Comparison of ENCODE assay signal across 1 cellular context in the genomic region with DNA sequence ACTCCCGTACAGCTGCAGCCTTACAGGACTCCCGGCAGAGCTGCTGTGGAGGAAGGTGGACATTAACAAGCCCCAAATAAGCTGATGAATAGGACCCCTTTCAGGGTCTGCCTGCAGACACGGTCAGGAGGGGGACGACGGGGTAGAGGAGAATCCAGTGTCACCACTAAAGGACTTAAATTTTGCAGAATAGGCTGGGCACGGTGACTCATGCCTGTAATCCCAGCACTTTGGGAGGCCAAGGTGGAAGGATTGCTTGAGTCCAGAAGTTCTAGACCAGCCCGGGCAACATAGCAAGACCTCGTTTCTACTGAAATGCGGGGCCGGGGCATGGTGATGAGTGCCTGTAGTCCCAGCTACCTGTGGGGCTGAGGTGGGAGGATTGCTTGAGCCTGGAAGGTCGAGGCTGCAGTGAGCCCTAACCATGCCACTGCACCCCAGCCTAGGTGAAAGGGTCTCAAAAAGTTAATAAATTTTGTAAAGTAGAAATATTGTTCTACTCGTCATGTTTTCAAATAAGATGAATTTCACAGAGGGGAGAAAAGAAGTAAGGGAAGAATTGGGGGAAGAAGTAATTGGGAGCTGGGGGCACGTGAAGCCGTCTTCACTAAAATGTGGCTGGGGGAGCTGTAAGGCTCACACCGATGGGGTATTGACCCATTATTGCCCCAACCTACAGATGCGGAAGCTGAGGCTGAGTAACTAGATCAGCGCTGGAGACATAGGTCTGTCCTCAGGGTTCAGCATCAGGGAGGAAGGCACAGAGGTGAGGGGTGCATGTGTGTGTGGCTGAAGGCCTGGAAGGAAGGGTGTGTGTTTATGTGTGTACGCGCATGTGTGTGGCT.
TF ChIP-seq lines count a peak whose summit lies in the region.

No MANE protein-coding gene starts in this region.

TF ChIP-seq in GM23338, 12 proteins besides CTCF, POLR2A, EP300 and RAD21:
- TF ChIP-seq, protein P1, sequence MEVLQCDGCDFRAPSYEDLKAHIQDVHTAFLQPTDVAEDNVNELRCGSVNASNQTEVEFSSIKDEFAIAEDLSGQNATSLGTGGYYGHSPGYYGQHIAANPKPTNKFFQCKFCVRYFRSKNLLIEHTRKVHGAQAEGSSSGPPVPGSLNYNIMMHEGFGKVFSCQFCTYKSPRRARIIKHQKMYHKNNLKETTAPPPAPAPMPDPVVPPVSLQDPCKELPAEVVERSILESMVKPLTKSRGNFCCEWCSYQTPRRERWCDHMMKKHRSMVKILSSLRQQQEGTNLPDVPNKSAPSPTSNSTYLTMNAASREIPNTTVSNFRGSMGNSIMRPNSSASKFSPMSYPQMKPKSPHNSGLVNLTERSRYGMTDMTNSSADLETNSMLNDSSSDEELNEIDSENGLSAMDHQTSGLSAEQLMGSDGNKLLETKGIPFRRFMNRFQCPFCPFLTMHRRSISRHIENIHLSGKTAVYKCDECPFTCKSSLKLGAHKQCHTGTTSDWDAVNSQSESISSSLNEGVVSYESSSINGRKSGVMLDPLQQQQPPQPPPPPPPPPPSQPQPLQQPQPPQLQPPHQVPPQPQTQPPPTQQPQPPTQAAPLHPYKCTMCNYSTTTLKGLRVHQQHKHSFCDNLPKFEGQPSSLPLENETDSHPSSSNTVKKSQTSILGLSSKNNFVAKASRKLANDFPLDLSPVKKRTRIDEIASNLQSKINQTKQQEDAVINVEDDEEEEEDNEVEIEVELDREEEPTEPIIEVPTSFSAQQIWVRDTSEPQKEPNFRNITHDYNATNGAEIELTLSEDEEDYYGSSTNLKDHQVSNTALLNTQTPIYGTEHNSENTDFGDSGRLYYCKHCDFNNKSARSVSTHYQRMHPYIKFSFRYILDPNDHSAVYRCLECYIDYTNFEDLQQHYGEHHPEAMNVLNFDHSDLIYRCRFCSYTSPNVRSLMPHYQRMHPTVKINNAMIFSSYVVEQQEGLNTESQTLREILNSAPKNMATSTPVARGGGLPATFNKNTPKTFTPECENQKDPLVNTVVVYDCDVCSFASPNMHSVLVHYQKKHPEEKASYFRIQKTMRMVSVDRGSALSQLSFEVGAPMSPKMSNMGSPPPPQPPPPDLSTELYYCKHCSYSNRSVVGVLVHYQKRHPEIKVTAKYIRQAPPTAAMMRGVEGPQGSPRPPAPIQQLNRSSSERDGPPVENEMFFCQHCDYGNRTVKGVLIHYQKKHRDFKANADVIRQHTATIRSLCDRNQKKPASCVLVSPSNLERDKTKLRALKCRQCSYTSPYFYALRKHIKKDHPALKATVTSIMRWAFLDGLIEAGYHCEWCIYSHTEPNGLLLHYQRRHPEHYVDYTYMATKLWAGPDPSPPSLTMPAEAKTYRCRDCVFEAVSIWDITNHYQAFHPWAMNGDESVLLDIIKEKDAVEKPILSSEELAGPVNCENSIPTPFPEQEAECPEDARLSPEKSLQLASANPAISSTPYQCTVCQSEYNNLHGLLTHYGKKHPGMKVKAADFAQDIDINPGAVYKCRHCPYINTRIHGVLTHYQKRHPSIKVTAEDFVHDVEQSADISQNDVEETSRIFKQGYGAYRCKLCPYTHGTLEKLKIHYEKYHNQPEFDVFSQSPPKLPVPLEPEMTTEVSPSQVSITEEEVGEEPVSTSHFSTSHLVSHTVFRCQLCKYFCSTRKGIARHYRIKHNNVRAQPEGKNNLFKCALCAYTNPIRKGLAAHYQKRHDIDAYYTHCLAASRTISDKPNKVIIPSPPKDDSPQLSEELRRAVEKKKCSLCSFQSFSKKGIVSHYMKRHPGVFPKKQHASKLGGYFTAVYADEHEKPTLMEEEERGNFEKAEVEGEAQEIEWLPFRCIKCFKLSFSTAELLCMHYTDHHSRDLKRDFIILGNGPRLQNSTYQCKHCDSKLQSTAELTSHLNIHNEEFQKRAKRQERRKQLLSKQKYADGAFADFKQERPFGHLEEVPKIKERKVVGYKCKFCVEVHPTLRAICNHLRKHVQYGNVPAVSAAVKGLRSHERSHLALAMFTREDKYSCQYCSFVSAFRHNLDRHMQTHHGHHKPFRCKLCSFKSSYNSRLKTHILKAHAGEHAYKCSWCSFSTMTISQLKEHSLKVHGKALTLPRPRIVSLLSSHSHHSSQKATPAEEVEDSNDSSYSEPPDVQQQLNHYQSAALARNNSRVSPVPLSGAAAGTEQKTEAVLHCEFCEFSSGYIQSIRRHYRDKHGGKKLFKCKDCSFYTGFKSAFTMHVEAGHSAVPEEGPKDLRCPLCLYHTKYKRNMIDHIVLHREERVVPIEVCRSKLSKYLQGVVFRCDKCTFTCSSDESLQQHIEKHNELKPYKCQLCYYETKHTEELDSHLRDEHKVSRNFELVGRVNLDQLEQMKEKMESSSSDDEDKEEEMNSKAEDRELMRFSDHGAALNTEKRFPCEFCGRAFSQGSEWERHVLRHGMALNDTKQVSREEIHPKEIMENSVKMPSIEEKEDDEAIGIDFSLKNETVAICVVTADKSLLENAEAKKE (CRISPR knock-in tag; IDR thresholded peaks at IDR 0.05) = no peak
- TF ChIP-seq POLR2AphosphoS5 (IDR thresholded peaks at IDR 0.05; ENCODE audit: low read depth) = no peak
- no peak for TF ChIP-seq ZNF331 (CRISPR knock-in tag; IDR thresholded peaks at IDR 0.05; ENCODE audit: low read depth)
- no peak for TF ChIP-seq EZH2 (IDR thresholded peaks at IDR 0.05; ENCODE audit: low read depth, unreplicated experiment)
- no peak for TF ChIP-seq NANOG (IDR thresholded peaks at IDR 0.05; ENCODE audit: borderline replicate concordance)
- no peak for TF ChIP-seq ZNF114 (CRISPR knock-in tag; IDR thresholded peaks at IDR 0.05)
- TF ChIP-seq CREB1 (CRISPR knock-in tag; IDR thresholded peaks at IDR 0.05; ENCODE audit: low read depth) = no peak
- no peak for TF ChIP-seq ETS1 (IDR thresholded peaks at IDR 0.05)
- TF ChIP-seq REST (IDR thresholded peaks at IDR 0.05; ENCODE audit: unreplicated experiment) = no peak
TF ChIP-seq in GM23338: peak in this region for 0.
